Comparison of ENCODE assay signal across 2 cellular contexts in the genomic region with DNA sequence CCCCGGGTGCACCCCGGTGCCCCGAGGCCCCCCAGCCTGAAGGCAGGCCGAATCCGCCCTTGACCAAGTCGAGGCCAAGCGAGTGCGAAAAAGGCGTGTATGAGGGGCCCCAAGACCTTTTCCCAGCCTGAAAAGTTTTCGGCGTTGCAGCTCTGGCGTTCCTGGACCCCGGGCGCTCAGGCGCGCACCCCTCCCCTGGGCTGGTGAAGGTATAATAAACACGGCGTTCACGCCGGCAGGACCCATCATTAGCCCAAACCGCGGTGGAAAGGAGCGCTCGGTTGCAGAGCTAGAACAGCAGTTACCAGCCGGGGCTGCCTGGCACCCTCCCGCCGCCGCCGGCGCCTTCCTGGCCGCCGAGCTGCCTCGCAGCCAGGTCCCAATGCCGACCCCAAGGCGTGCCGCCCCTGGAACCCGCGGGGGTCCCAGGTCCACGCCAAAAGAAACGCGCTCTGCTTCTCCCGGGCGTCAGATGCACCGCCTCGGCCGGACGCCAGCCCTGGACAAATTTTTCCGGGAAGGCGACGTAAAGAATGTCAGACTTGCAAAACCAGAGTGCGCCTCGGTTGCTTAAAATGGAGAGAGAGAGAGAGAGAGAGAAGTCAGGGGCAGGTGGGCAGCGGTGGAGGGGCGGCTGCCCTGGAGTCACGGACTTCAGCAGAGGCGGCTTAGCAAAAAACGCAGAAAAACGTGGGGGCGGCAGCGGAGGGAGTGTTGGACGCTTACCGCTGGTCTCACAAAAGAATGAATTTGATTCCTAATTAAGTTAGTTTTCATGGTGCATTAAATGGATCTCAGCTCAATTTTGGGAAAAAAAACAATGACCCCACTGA.
TF ChIP-seq lines count a peak whose summit lies in the region.

No MANE protein-coding gene starts in this region.

TF ChIP-seq in SK-N-SH, 30 proteins besides CTCF, POLR2A, EP300 and RAD21 (continued from another document):
- TF ChIP-seq, protein P1, sequence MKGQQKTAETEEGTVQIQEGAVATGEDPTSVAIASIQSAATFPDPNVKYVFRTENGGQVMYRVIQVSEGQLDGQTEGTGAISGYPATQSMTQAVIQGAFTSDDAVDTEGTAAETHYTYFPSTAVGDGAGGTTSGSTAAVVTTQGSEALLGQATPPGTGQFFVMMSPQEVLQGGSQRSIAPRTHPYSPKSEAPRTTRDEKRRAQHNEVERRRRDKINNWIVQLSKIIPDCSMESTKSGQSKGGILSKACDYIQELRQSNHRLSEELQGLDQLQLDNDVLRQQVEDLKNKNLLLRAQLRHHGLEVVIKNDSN (IDR thresholded peaks at IDR 0.05; ENCODE audit: borderline replicate concordance, low read depth): no peak
- TF ChIP-seq CHD2 (IDR thresholded peaks at IDR 0.05; ENCODE audit: low read length, partially characterized antibody): no peak
- TF ChIP-seq SIN3A (IDR thresholded peaks at IDR 0.05; ENCODE audit: borderline replicate concordance, low read depth, low read length): no peak
- TF ChIP-seq GATA2 (CRISPR knock-in tag; IDR thresholded peaks at IDR 0.05): no peak
- TF ChIP-seq NFIC (IDR thresholded peaks at IDR 0.05; ENCODE audit: borderline replicate concordance): no peak
- peak; percentile 59; the same call in 1 of the 2 replicates for TF ChIP-seq EZH2phosphoT487 (IDR thresholded peaks at IDR 0.05; ENCODE audit: borderline replicate concordance, low read depth)

TF ChIP-seq in SK-N-SH treated with all-trans-retinoic acid at 6 μM for 48 hours, 23 proteins besides CTCF, POLR2A, EP300 and RAD21 (continued from another document):
- TF ChIP-seq, protein P2, sequence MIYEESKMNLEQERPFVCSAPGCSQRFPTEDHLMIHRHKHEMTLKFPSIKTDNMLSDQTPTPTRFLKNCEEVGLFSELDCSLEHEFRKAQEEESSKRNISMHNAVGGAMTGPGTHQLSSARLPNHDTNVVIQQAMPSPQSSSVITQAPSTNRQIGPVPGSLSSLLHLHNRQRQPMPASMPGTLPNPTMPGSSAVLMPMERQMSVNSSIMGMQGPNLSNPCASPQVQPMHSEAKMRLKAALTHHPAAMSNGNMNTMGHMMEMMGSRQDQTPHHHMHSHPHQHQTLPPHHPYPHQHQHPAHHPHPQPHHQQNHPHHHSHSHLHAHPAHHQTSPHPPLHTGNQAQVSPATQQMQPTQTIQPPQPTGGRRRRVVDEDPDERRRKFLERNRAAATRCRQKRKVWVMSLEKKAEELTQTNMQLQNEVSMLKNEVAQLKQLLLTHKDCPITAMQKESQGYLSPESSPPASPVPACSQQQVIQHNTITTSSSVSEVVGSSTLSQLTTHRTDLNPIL (CRISPR knock-in tag; IDR thresholded peaks at IDR 0.05; ENCODE audit: low read depth): no peak
- TF ChIP-seq BACH2 (CRISPR knock-in tag; IDR thresholded peaks at IDR 0.05; ENCODE audit: borderline replicate concordance) (no peak), ZNF565 (CRISPR knock-in tag; conservative IDR thresholded peaks at IDR 0.05; ENCODE audit: low read depth) (no peak), GLIS3 (CRISPR knock-in tag; IDR thresholded peaks at IDR 0.05) (no peak), ISL1 (CRISPR knock-in tag; IDR thresholded peaks at IDR 0.05) (no peak), ARNTL (CRISPR knock-in tag; IDR thresholded peaks at IDR 0.05; ENCODE audit: borderline replicate concordance, low read depth) (no peak), ESRRG (CRISPR knock-in tag; IDR thresholded peaks at IDR 0.05) (no peak), TCF4 (CRISPR knock-in tag; IDR thresholded peaks at IDR 0.05; ENCODE audit: borderline replicate concordance) (no peak), PPARA (CRISPR knock-in tag; IDR thresholded peaks at IDR 0.05; ENCODE audit: borderline replicate concordance) (no peak), ZC3H10 (CRISPR knock-in tag; IDR thresholded peaks at IDR 0.05) (no peak)
- TF ChIP-seq, protein P3, sequence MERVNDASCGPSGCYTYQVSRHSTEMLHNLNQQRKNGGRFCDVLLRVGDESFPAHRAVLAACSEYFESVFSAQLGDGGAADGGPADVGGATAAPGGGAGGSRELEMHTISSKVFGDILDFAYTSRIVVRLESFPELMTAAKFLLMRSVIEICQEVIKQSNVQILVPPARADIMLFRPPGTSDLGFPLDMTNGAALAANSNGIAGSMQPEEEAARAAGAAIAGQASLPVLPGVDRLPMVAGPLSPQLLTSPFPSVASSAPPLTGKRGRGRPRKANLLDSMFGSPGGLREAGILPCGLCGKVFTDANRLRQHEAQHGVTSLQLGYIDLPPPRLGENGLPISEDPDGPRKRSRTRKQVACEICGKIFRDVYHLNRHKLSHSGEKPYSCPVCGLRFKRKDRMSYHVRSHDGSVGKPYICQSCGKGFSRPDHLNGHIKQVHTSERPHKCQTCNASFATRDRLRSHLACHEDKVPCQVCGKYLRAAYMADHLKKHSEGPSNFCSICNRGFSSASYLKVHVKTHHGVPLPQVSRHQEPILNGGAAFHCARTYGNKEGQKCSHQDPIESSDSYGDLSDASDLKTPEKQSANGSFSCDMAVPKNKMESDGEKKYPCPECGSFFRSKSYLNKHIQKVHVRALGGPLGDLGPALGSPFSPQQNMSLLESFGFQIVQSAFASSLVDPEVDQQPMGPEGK (CRISPR knock-in tag; IDR thresholded peaks at IDR 0.05; ENCODE audit: borderline replicate concordance): no peak
TF ChIP-seq in SK-N-SH treated with all-trans-retinoic acid at 6 μM for 48 hours: peak in this region for 0.
